Comparison of ENCODE assay signal across 18 cellular contexts in the genomic region with DNA sequence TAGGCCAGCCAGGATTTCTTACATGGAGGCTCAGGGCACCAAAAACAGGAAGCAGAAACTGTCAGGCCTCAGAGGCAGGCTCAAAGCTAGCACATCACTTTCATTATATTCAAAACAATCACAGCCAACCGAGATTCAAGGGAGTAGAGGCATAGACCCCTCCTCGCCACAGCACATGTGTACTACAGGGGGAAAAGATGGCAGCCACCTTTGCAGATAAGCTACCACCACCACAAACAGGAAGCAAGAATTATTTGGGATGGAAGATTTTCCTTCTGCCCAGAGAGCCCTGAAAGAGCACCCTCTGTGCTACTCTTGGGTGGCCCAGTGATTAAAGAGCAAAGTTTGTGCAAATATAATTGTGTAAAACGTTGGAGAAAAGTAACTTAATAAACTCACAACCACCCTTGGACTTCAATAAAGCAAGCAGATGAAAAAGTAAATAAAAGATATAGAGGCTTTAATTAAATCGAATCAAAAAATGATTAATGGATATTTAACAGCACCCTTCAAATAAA.
DNase-seq lines count a peak whose midpoint lies in the region; ATAC-seq and TF ChIP-seq lines count a peak whose summit lies in the region.
"Had no signal": no experiment of that assay in that cellular context is flagged by ENCODE, and none has a peak within 500 bp of the region (broad histone marks: within the 10 kb centered on the region; RNA-seq: fewer than 3 reads in every experiment).

No MANE protein-coding gene starts in this region.

- H2AFZ ChIP-seq in neural progenitor cell (replicated peaks) = peak overlapping the region; percentile 33

- TF ChIP-seq POLR2A in transverse colon (IDR thresholded peaks at IDR 0.05) (no peak), tibial nerve (IDR thresholded peaks at IDR 0.05) (no peak)

- peak; percentile 16 for DNase-seq in KBM-7
- peak; percentile 51 for DNase-seq in NOMO-1 treated with DMSO at 0.1 percent for 48 hours (lab: John Stamatoyannopoulos, UW; ENCODE audit: unreplicated experiment)
- DNase-seq in chondrocyte (ENCODE audit: low spot score) = no peak
- DNase-seq in neural progenitor cell (ENCODE audit: low spot score) = no peak
- no peak for DNase-seq in transverse colon
- no peak for DNase-seq in tibial nerve (ENCODE audit: low spot score in 2 of 2)
- no peak for DNase-seq in NCI-H1417 (lab: John Stamatoyannopoulos, UW)
- DNase-seq: DMS 273 treated with DMSO at 0.1 percent for 48 hours, H7, NCI-H1105 treated with DMSO at 0.1 percent for 48 hours, NCI-H2029, NCI-H510A treated with DMSO at 0.1 percent for 48 hours, Peyer's patch, Right ventricle myocardium superior, T-helper 17 cell had no signal

- H3K27ac ChIP-seq in neural progenitor cell = no peak overlapping the region
- H3K27ac ChIP-seq in transverse colon = no peak overlapping the region
- H3K27ac ChIP-seq in tibial nerve = no peak overlapping the region
- H3K27ac ChIP-seq: BLaER1, Peyer's patch had no signal

- H3K9me3 ChIP-seq in neural progenitor cell (ENCODE audit: low read depth) = no peaks in the 10 kb centered on the region
- H3K9me3 ChIP-seq in transverse colon = peaks cover 0 to 2% of the 10 kb centered on the region in 2 donors
- no peaks in the 10 kb centered on the region for H3K9me3 ChIP-seq in tibial nerve
- H3K9me3 ChIP-seq: BLaER1, Peyer's patch had no signal

- H3K27ac Mint-ChIP-seq in chondrocyte (ENCODE audit: unreplicated experiment) (peak overlapping the region; percentile 8), neural progenitor cell (no peak overlapping the region)
- H3K27ac Mint-ChIP-seq: IgD-negative memory B cell had no signal

- H3K36me3 Mint-ChIP-seq in chondrocyte (ENCODE audit: low read depth) (peaks cover 25% of the 10 kb centered on the region), neural progenitor cell (peaks cover 13% of the 10 kb centered on the region)
- H3K36me3 Mint-ChIP-seq: IgD-negative memory B cell had no signal

- H3K36me3 ChIP-seq in neural progenitor cell (no peaks in the 10 kb centered on the region), transverse colon (no peaks in the 10 kb centered on the region), tibial nerve (peaks cover 0 to 10% (median 0%) of the 10 kb centered on the region in 3 donors)
- H3K36me3 ChIP-seq: BLaER1, Peyer's patch had no signal

- intact Hi-C loops in transverse colon (cut with DNase I; ENCODE audit: low total_unique reads) = no loop called here

- 56 to 58% methylated on average over 4 of the region's 4 CpGs for WGBS in transverse colon (ENCODE audit: low coverage in 1 of 2), 2 donors
- 71 to 74% methylated on average over 4 of the region's 4 CpGs for WGBS in tibial nerve, 2 donors

- H3K9me3 Mint-ChIP-seq in chondrocyte (ENCODE audit: low read depth) = peaks cover 2% of the 10 kb centered on the region
- H3K9me3 Mint-ChIP-seq in neural progenitor cell = no peaks in the 10 kb centered on the region

- H4K20me1 ChIP-seq in neural progenitor cell (ENCODE audit: low read depth) = no peaks in the 10 kb centered on the region
- H4K20me1 ChIP-seq: BLaER1 had no signal

- H3K4me3 Mint-ChIP-seq in chondrocyte (ENCODE audit: unreplicated experiment) = no peak overlapping the region
- no peak overlapping the region for H3K4me3 Mint-ChIP-seq in neural progenitor cell
- H3K4me3 Mint-ChIP-seq: IgD-negative memory B cell, T-helper 17 cell had no signal

- no peak overlapping the region for H3K9ac ChIP-seq in neural progenitor cell
- H3K9ac ChIP-seq: BLaER1 had no signal

- H3K27me3 Mint-ChIP-seq in chondrocyte (ENCODE audit: low read depth) (no peaks in the 10 kb centered on the region), neural progenitor cell (ENCODE audit: insufficient read depth, low read depth) (no peaks in the 10 kb centered on the region)

- ATAC-seq in GM21723 (IDR thresholded peaks at IDR 0.05; ENCODE audit: unreplicated experiment) = no peak
- ATAC-seq: T-helper 17 cell had no signal

- TF ChIP-seq CTCF in chondrocyte (IDR thresholded peaks at IDR 0.05) (no peak), neural progenitor cell (IDR thresholded peaks at IDR 0.05) (no peak), transverse colon (IDR thresholded peaks at IDR 0.05) (no peak), tibial nerve (IDR thresholded peaks at IDR 0.05) (no peak)

- no peaks in the 10 kb centered on the region for H3K79me2 ChIP-seq in neural progenitor cell (ENCODE audit: low read depth)

- H3K4me2 ChIP-seq in neural progenitor cell = no peak overlapping the region
- H3K4me2 ChIP-seq: BLaER1 had no signal

- H3K4me1 ChIP-seq in neural progenitor cell (no peaks in the 10 kb centered on the region), transverse colon (peaks cover 0 to 5% (median 1%) of the 10 kb centered on the region in 4 donors), tibial nerve (no peaks in the 10 kb centered on the region)
- H3K4me1 ChIP-seq: BLaER1, Peyer's patch had no signal

- H3K27me3 ChIP-seq in neural progenitor cell (no peaks in the 10 kb centered on the region), transverse colon (no peaks in the 10 kb centered on the region), tibial nerve (no peaks in the 10 kb centered on the region)
- H3K27me3 ChIP-seq: BLaER1, Peyer's patch had no signal

- H3F3A ChIP-seq in neural progenitor cell (ENCODE audit: low read depth) = no peaks in the 10 kb centered on the region

- H3K4me1 Mint-ChIP-seq in chondrocyte (ENCODE audit: low read depth) (no peaks in the 10 kb centered on the region), neural progenitor cell (no peaks in the 10 kb centered on the region)
- H3K4me1 Mint-ChIP-seq: IgD-negative memory B cell, T-helper 17 cell had no signal

- no peak for TF ChIP-seq EP300 in transverse colon (IDR thresholded peaks at IDR 0.05; ENCODE audit: low read depth)
- no peak for TF ChIP-seq EP300 in tibial nerve (IDR thresholded peaks at IDR 0.05)

- in situ Hi-C loops in KBM-7 (cut with MboI; ENCODE audit: low pct_unique_long_range_greater_than_20kb, low sequenced_read_pairs) (no loop called here), transverse colon (cut with MboI; ENCODE audit: low pct_ligation_motif_present in 1 of 4, low pct_unique_long_range_greater_than_20kb in 1 of 4, low sequenced_read_pairs in 3 of 4) (no loop called here)

- no peak overlapping the region for H3K4me3 ChIP-seq in neural progenitor cell
- H3K4me3 ChIP-seq in transverse colon = no peak overlapping the region
- H3K4me3 ChIP-seq in tibial nerve = no peak overlapping the region
- H3K4me3 ChIP-seq: BLaER1, Peyer's patch had no signal

Comparison
In these comparisons a context has a peak if more than half of its experiments do, and no peak if none do; other contexts are left out.
1. DNase-seq: peak in KBM-7 (single experiment) and NOMO-1 treated with DMSO at 0.1 percent for 48 hours (single experiment); none in chondrocyte (single experiment), neural progenitor cell (single experiment), transverse colon (single experiment), tibial nerve (0 of 2) and NCI-H1417 (0 of 3).